1 cellular context compared by ENCODE assay signal in the genomic region with DNA sequence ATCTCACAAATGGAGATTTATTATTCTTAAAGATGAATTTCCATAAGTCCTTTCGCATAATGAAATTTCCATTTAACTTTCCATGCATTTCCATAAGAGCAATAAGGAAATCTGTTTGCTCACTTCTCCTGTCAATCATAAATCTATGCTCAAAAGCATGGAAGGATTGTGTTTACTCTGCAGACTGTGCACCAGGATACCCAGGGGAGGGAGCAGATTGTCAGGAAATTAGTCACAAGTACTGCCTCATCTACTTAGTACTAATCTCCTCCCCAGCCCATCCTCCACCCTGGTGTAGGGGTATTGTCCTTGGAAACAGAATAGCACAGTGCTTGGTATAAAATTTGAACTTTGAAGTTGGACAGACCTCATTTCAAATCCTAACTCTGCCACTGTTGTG.
TF ChIP-seq lines count a peak whose summit lies in the region.

No MANE protein-coding gene starts in this region.

TF ChIP-seq in WTC11, 78 proteins besides CTCF, POLR2A, EP300 and RAD21 (continued from another document):
- TF ChIP-seq MXD4 (CRISPR knock-in tag; IDR thresholded peaks at IDR 0.05; ENCODE audit: borderline replicate concordance) = no peak
- TF ChIP-seq, protein P1, sequence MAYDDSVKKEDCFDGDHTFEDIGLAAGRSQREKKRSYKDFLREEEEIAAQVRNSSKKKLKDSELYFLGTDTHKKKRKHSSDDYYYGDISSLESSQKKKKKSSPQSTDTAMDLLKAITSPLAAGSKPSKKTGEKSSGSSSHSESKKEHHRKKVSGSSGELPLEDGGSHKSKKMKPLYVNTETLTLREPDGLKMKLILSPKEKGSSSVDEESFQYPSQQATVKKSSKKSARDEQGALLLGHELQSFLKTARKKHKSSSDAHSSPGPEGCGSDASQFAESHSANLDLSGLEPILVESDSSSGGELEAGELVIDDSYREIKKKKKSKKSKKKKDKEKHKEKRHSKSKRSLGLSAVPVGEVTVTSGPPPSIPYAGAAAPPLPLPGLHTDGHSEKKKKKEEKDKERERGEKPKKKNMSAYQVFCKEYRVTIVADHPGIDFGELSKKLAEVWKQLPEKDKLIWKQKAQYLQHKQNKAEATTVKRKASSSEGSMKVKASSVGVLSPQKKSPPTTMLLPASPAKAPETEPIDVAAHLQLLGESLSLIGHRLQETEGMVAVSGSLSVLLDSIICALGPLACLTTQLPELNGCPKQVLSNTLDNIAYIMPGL (CRISPR knock-in tag; IDR thresholded peaks at IDR 0.05) = no peak
- no peak for TF ChIP-seq TEAD4 (CRISPR knock-in tag; IDR thresholded peaks at IDR 0.05)
- TF ChIP-seq, protein P2, sequence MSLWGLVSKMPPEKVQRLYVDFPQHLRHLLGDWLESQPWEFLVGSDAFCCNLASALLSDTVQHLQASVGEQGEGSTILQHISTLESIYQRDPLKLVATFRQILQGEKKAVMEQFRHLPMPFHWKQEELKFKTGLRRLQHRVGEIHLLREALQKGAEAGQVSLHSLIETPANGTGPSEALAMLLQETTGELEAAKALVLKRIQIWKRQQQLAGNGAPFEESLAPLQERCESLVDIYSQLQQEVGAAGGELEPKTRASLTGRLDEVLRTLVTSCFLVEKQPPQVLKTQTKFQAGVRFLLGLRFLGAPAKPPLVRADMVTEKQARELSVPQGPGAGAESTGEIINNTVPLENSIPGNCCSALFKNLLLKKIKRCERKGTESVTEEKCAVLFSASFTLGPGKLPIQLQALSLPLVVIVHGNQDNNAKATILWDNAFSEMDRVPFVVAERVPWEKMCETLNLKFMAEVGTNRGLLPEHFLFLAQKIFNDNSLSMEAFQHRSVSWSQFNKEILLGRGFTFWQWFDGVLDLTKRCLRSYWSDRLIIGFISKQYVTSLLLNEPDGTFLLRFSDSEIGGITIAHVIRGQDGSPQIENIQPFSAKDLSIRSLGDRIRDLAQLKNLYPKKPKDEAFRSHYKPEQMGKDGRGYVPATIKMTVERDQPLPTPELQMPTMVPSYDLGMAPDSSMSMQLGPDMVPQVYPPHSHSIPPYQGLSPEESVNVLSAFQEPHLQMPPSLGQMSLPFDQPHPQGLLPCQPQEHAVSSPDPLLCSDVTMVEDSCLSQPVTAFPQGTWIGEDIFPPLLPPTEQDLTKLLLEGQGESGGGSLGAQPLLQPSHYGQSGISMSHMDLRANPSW (CRISPR knock-in tag; conservative IDR thresholded peaks at IDR 0.05; ENCODE audit: low read depth) = no peak
- TF ChIP-seq, protein P3, sequence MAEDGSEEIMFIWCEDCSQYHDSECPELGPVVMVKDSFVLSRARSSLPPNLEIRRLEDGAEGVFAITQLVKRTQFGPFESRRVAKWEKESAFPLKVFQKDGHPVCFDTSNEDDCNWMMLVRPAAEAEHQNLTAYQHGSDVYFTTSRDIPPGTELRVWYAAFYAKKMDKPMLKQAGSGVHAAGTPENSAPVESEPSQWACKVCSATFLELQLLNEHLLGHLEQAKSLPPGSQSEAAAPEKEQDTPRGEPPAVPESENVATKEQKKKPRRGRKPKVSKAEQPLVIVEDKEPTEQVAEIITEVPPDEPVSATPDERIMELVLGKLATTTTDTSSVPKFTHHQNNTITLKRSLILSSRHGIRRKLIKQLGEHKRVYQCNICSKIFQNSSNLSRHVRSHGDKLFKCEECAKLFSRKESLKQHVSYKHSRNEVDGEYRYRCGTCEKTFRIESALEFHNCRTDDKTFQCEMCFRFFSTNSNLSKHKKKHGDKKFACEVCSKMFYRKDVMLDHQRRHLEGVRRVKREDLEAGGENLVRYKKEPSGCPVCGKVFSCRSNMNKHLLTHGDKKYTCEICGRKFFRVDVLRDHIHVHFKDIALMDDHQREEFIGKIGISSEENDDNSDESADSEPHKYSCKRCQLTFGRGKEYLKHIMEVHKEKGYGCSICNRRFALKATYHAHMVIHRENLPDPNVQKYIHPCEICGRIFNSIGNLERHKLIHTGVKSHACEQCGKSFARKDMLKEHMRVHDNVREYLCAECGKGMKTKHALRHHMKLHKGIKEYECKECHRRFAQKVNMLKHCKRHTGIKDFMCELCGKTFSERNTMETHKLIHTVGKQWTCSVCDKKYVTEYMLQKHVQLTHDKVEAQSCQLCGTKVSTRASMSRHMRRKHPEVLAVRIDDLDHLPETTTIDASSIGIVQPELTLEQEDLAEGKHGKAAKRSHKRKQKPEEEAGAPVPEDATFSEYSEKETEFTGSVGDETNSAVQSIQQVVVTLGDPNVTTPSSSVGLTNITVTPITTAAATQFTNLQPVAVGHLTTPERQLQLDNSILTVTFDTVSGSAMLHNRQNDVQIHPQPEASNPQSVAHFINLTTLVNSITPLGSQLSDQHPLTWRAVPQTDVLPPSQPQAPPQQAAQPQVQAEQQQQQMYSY (CRISPR knock-in tag; IDR thresholded peaks at IDR 0.05) = no peak
- no peak for TF ChIP-seq ZBTB21 (CRISPR knock-in tag; IDR thresholded peaks at IDR 0.05; ENCODE audit: borderline replicate concordance)
- no peak for TF ChIP-seq IRF2 (CRISPR knock-in tag; IDR thresholded peaks at IDR 0.05; ENCODE audit: borderline replicate concordance, low read depth)
- TF ChIP-seq NR2C2 (CRISPR knock-in tag; IDR thresholded peaks at IDR 0.05) = no peak
- TF ChIP-seq SOX15 (CRISPR knock-in tag; IDR thresholded peaks at IDR 0.05) = no peak
- no peak for TF ChIP-seq ZNF671 (CRISPR knock-in tag; IDR thresholded peaks at IDR 0.05)
- TF ChIP-seq TCF7 (CRISPR knock-in tag; IDR thresholded peaks at IDR 0.05; ENCODE audit: low read depth) = no peak
